25 cellular contexts compared by ENCODE assay signal in genomic region chr20:11047559-11047958, GRCh38.
DNase-seq lines count a peak whose midpoint lies in the region; ATAC-seq and TF ChIP-seq lines count a peak whose summit lies in the region.
"Had no signal": no experiment of that assay in that cellular context is flagged by ENCODE, and none has a peak within 500 bp of the region (broad histone marks: within the 10 kb centered on the region; RNA-seq: fewer than 3 reads in every experiment).

No MANE protein-coding gene starts in this region.

- peak; percentile 50 for ATAC-seq in body of pancreas
- no peak for ATAC-seq in GM19463 (IDR thresholded peaks at IDR 0.05; ENCODE audit: unreplicated experiment)
- no peak for ATAC-seq in activated CD4-positive, CD25-positive, alpha-beta regulatory T cell treated with anti-CD3 and anti-CD28 coated beads, Interleukin-2, amount 50 U/mL, for 24 hours
- ATAC-seq in HG03196 (IDR thresholded peaks at IDR 0.05; ENCODE audit: unreplicated experiment), result no peak
- no peak for ATAC-seq in HG02798 (IDR thresholded peaks at IDR 0.05; ENCODE audit: poor library complexity, unreplicated experiment)
- ATAC-seq: activated CD4-positive, alpha-beta T cell treated with anti-CD3 and anti-CD28 coated beads for 36 hours; K562; left lobe of liver; naive thymus-derived CD8-positive, alpha-beta T cell had no signal

- TF ChIP-seq POLR2A in body of pancreas (IDR thresholded peaks at IDR 0.05), result no peak

- H3K27ac ChIP-seq in body of pancreas, result no peak overlapping the region
- H3K27ac ChIP-seq: ascending aorta, esophagus squamous epithelium, GM23248 had no signal

- no peak for TF ChIP-seq CTCF in body of pancreas (IDR thresholded peaks at IDR 0.05)
- no peak for TF ChIP-seq CTCF in kidney epithelial cell (IDR thresholded peaks at IDR 0.05; ENCODE audit: insufficient read depth, low read length, poor library complexity, severe bottlenecking)

- peak; percentile 68 for DNase-seq in Caki2 (ENCODE audit: low read depth)
- peak; percentile 74 for DNase-seq in NCI-H226
- DNase-seq in body of pancreas, result no peak
- DNase-seq in kidney epithelial cell (ENCODE audit: low read depth), result peak; percentile 39
- DNase-seq: activated CD4-positive, alpha-beta T cell treated with anti-CD3 and anti-CD28 coated beads for 36 hours; BE2C; DND-41; effector CD4-positive, alpha-beta T cell; esophagus squamous epithelium; glutamatergic neuron; GM23248; naive thymus-derived CD8-positive, alpha-beta T cell; NCI-H1436 treated with DMSO at 0.1 percent for 48 hours; NCI-H524 treated with DMSO at 0.1 percent for 48 hours; Right ventricle myocardium superior; stimulated activated CD4-positive, alpha-beta T cell treated with anti-CD3 and anti-CD28 coated beads, Interleukin-15, amount 100 ng/mL, for 24 hours; substantia nigra; T-helper 1 cell had no signal

- in situ Hi-C loops in Caki2 (cut with HindIII; ENCODE audit: low pct_unique_long_range_greater_than_20kb, low sequenced_read_pairs), result no loop called here

- no peak overlapping the region for H3K4me3 ChIP-seq in body of pancreas
- H3K4me3 ChIP-seq in kidney epithelial cell (ENCODE audit: low read depth, low read length), result no peak overlapping the region
- H3K4me3 ChIP-seq: ascending aorta, esophagus squamous epithelium, GM23248, K562 had no signal

- H3K4me1 ChIP-seq in body of pancreas, result no peaks in the 10 kb centered on the region
- H3K4me1 ChIP-seq: ascending aorta, BE2C, esophagus squamous epithelium had no signal

- intact Hi-C loops in body of pancreas (cut with DNase I), result no loop called here

- no peaks in the 10 kb centered on the region for H3K9me3 ChIP-seq in body of pancreas
- H3K9me3 ChIP-seq: ascending aorta, BE2C, esophagus squamous epithelium had no signal

- no peaks in the 10 kb centered on the region for H3K36me3 ChIP-seq in body of pancreas (replicated peaks in 1 of 2; ENCODE audit: insufficient read depth in 1 of 2, low read depth in 2 of 2)
- H3K36me3 ChIP-seq in kidney epithelial cell (ENCODE audit: control insufficient read depth, insufficient read depth, low read length), result no peaks in the 10 kb centered on the region
- H3K36me3 ChIP-seq: ascending aorta, BE2C, esophagus squamous epithelium had no signal

- H3K27me3 ChIP-seq in body of pancreas (no peaks in the 10 kb centered on the region), kidney epithelial cell (ENCODE audit: control insufficient read depth, insufficient read depth, low read length) (no peaks in the 10 kb centered on the region)
- H3K27me3 ChIP-seq: ascending aorta, BE2C, esophagus squamous epithelium had no signal

- WGBS in body of pancreas, 2 donors, result 11 to 30% methylated on average over 2 of the region's 2 CpGs

Comparison
In these comparisons a context has a peak if more than half of its experiments do, and no peak if none do; other contexts are left out.
1. DNase-seq: peak in Caki2 (single experiment), NCI-H226 (single experiment) and kidney epithelial cell (single experiment); none in body of pancreas (0 of 4).